In genomic region chr22:20414450-20414849, GRCh38 we compare ENCODE assay signal across 1 cellular context.
TF ChIP-seq lines count a peak whose summit lies in the region.

No MANE protein-coding gene starts in this region.

TF ChIP-seq in K562, 482 proteins besides CTCF, POLR2A, EP300 and RAD21 (continued from another document):
- TF ChIP-seq AFF4 (CRISPR knock-in tag; IDR thresholded peaks at IDR 0.05), result no peak
- TF ChIP-seq JUN (IDR thresholded peaks at IDR 0.05; ENCODE audit: borderline replicate concordance, low read depth, low read length), result no peak
- no peak for TF ChIP-seq JUN (CRISPR knock-in tag; IDR thresholded peaks at IDR 0.05; ENCODE audit: borderline replicate concordance)
- TF ChIP-seq ZBTB49 (CRISPR knock-in tag; IDR thresholded peaks at IDR 0.05; ENCODE audit: borderline replicate concordance), result no peak
- no peak for TF ChIP-seq FOXJ2 (tag; IDR thresholded peaks at IDR 0.05)
- no peak for TF ChIP-seq FOXP4 (CRISPR knock-in tag; IDR thresholded peaks at IDR 0.05; ENCODE audit: borderline replicate concordance)
- 0 out of 2 replicates have a peak, but pooled peaks have one; percentile 23 for TF ChIP-seq DEAF1 (CRISPR knock-in tag; IDR thresholded peaks at IDR 0.05)
- no peak for TF ChIP-seq THRA (IDR thresholded peaks at IDR 0.05)
- no peak for TF ChIP-seq HNRNPUL1 (IDR thresholded peaks at IDR 0.05; ENCODE audit: low read length)
- TF ChIP-seq MCM3 (IDR thresholded peaks at IDR 0.05), result no peak
- no peak for TF ChIP-seq DMBX1 (CRISPR knock-in tag; IDR thresholded peaks at IDR 0.05; ENCODE audit: borderline replicate concordance)
- TF ChIP-seq NR2C2 (CRISPR knock-in tag; IDR thresholded peaks at IDR 0.05), result no peak
- no peak for TF ChIP-seq NR2C2 (tag; IDR thresholded peaks at IDR 0.05)
- no peak for TF ChIP-seq ZNF764 (CRISPR knock-in tag; IDR thresholded peaks at IDR 0.05; ENCODE audit: low read depth)
- no peak for TF ChIP-seq TBP (optimal IDR thresholded peaks at IDR 0.05; ENCODE audit: low read depth, low read length)
- TF ChIP-seq ASH1L (IDR thresholded peaks at IDR 0.05; ENCODE audit: borderline replicate concordance, low read depth, partially characterized antibody), result no peak
- no peak for TF ChIP-seq ZNF197 (CRISPR knock-in tag; IDR thresholded peaks at IDR 0.05; ENCODE audit: low read depth)
- TF ChIP-seq FUS (optimal IDR thresholded peaks at IDR 0.05; ENCODE audit: low read depth, low read length), result no peak
- no peak for TF ChIP-seq RBM14 (IDR thresholded peaks at IDR 0.05; ENCODE audit: borderline replicate concordance, insufficient read depth, low read depth, low read length)
- 0 out of 2 replicates have a peak, but pooled peaks have one; percentile 63 for TF ChIP-seq ZNF165 (CRISPR knock-in tag; IDR thresholded peaks at IDR 0.05; ENCODE audit: borderline replicate concordance)
- TF ChIP-seq TFE3 (CRISPR knock-in tag; IDR thresholded peaks at IDR 0.05), result no peak
- TF ChIP-seq EGR1 (conservative IDR thresholded peaks at IDR 0.05), result no peak
- no peak for TF ChIP-seq CHAMP1 (IDR thresholded peaks at IDR 0.05)
- no peak for TF ChIP-seq ZNF639 (CRISPR knock-in tag; conservative IDR thresholded peaks at IDR 0.05 in 1 of 2, IDR thresholded peaks at IDR 0.05 in 1 of 2)
- no peak for TF ChIP-seq ZFPM2 (CRISPR knock-in tag; IDR thresholded peaks at IDR 0.05)
